Comparison of ENCODE assay signal across 8 cellular contexts in genomic region chr12:57940915-57941164, GRCh38. TPM values are rescaled to one million over a fixed set of nuclear protein-coding genes. Genes with fewer than 3 reads are reported as not detected.
DNase-seq lines count a peak whose midpoint lies in the region; ATAC-seq lines count a peak whose summit lies in the region.

No MANE protein-coding gene starts in this region.

- peak; percentile 63 for DNase-seq in NCI-H146 treated with DMSO at 0.1 percent for 48 hours (lab: John Stamatoyannopoulos, UW; ENCODE audit: unreplicated experiment)
- DNase-seq in NCI-H146 (lab: John Stamatoyannopoulos, UW) = no peak
- DNase-seq in activated T-helper 1 cell treated with anti-CD3 and anti-CD28 coated beads, Interleukin-12 subunit alpha, Interleukin-12 subunit beta, Interleukin-2, Interleukin-4 antibody, amounts not matched to agents 30 ng/mL and 10 ng/mL and 1 ng/mL, durations not matched to agents 14 hours and 24 hours and 36 hours (ENCODE audit: low spot score) = no peak
- peak; percentile 17 for DNase-seq in stimulated activated naive CD8-positive, alpha-beta T cell treated with anti-CD3 and anti-CD28 coated beads, Interleukin-15, Interleukin-2, amounts not matched to agents 100 U/mL and 50 U/mL, for 24 hours
- no peak for DNase-seq in DMS153 treated with DMSO at 0.1 percent for 48 hours (lab: John Stamatoyannopoulos, UW; ENCODE audit: unreplicated experiment)
- no peak for DNase-seq in occipital lobe (lab: John Stamatoyannopoulos, UW)

- peak overlapping the region; percentile 95 for H3K27ac Mint-ChIP-seq in activated T-helper 1 cell treated with anti-CD3 and anti-CD28 coated beads, Interleukin-12 subunit alpha, Interleukin-12 subunit beta, Interleukin-2, Interleukin-4 antibody, amounts not matched to agents 30 ng/mL and 10 ng/mL and 1 ng/mL, durations not matched to agents 14 hours and 24 hours and 36 hours

- intact Hi-C loops in activated T-helper 1 cell treated with anti-CD3 and anti-CD28 coated beads, Interleukin-12 subunit alpha, Interleukin-12 subunit beta, Interleukin-2, Interleukin-4 antibody, amounts not matched to agents 30 ng/mL and 10 ng/mL and 1 ng/mL, durations not matched to agents 14 hours and 24 hours and 36 hours (cut with micrococcal nuclease) = loop anchor here (1.0 to 10.0 kb wide), 7 partner anchors 42 to 1654 kb away; partner anchors contain the start of genes EEF1AKMT3, MBD6, METTL1 and NAB2

- H3K9me3 ChIP-seq in iPS-15b (ENCODE audit: control insufficient read depth, insufficient read depth, low read length) = no peaks in the 10 kb centered on the region

- no peak overlapping the region for H3K9ac ChIP-seq in iPS-15b (ENCODE audit: low read depth, low read length)

- no peak for ATAC-seq in stimulated activated naive CD8-positive, alpha-beta T cell treated with anti-CD3 and anti-CD28 coated beads, Interleukin-15, Interleukin-2, amounts not matched to agents 100 U/mL and 50 U/mL, for 24 hours
- ATAC-seq in HG03469 (IDR thresholded peaks at IDR 0.05; ENCODE audit: unreplicated experiment) = no peak

- no peaks in the 10 kb centered on the region for H3K27me3 ChIP-seq in iPS-15b (ENCODE audit: control insufficient read depth, insufficient read depth, low read length)

- peaks cover 51% of the 10 kb centered on the region for H3K4me1 Mint-ChIP-seq in activated T-helper 1 cell treated with anti-CD3 and anti-CD28 coated beads, Interleukin-12 subunit alpha, Interleukin-12 subunit beta, Interleukin-2, Interleukin-4 antibody, amounts not matched to agents 30 ng/mL and 10 ng/mL and 1 ng/mL, durations not matched to agents 14 hours and 24 hours and 36 hours (ENCODE audit: low read depth)

- H3K27me3 Mint-ChIP-seq in activated T-helper 1 cell treated with anti-CD3 and anti-CD28 coated beads, Interleukin-12 subunit alpha, Interleukin-12 subunit beta, Interleukin-2, Interleukin-4 antibody, amounts not matched to agents 30 ng/mL and 10 ng/mL and 1 ng/mL, durations not matched to agents 14 hours and 24 hours and 36 hours (ENCODE audit: insufficient read depth) = no peaks in the 10 kb centered on the region

- peak overlapping the region; percentile 89 for H3K4me3 Mint-ChIP-seq in activated T-helper 1 cell treated with anti-CD3 and anti-CD28 coated beads, Interleukin-12 subunit alpha, Interleukin-12 subunit beta, Interleukin-2, Interleukin-4 antibody, amounts not matched to agents 30 ng/mL and 10 ng/mL and 1 ng/mL, durations not matched to agents 14 hours and 24 hours and 36 hours

- H3K9me3 Mint-ChIP-seq in activated T-helper 1 cell treated with anti-CD3 and anti-CD28 coated beads, Interleukin-12 subunit alpha, Interleukin-12 subunit beta, Interleukin-2, Interleukin-4 antibody, amounts not matched to agents 30 ng/mL and 10 ng/mL and 1 ng/mL, durations not matched to agents 14 hours and 24 hours and 36 hours = no peaks in the 10 kb centered on the region

- peak overlapping the region; percentile 93 for H3K4me3 ChIP-seq in iPS-15b (ENCODE audit: low read depth, low read length)

- peaks cover 1% of the 10 kb centered on the region for H3K36me3 Mint-ChIP-seq in activated T-helper 1 cell treated with anti-CD3 and anti-CD28 coated beads, Interleukin-12 subunit alpha, Interleukin-12 subunit beta, Interleukin-2, Interleukin-4 antibody, amounts not matched to agents 30 ng/mL and 10 ng/mL and 1 ng/mL, durations not matched to agents 14 hours and 24 hours and 36 hours (ENCODE audit: low read depth)

- H3K4me1 ChIP-seq in iPS-15b (ENCODE audit: control insufficient read depth, insufficient read depth, low read length) = no peaks in the 10 kb centered on the region

- H3K36me3 ChIP-seq in iPS-15b (ENCODE audit: control insufficient read depth, insufficient read depth, low read length) = no peaks in the 10 kb centered on the region

RNA-seq across cellular contexts. Expression of gene ATP23, which starts 0.5 kb away (rescaled TPM):
- total RNA-seq in activated T-helper 1 cell treated with anti-CD3 and anti-CD28 coated beads, Interleukin-12 subunit alpha, Interleukin-12 subunit beta, Interleukin-2, Interleukin-4 antibody, amounts not matched to agents 30 ng/mL and 10 ng/mL and 1 ng/mL, durations not matched to agents 14 hours and 24 hours and 36 hours = 7.3 and 8.7 TPM in 2 replicates
- 7.5 TPM for total RNA-seq in occipital lobe

Comparison
In these comparisons a context has a peak if more than half of its experiments do, and no peak if none do; other contexts are left out.
1. DNase-seq: peak in NCI-H146 treated with DMSO at 0.1 percent for 48 hours (single experiment) and stimulated activated naive CD8-positive, alpha-beta T cell treated with anti-CD3 and anti-CD28 coated beads, Interleukin-15, Interleukin-2, amounts not matched to agents 100 U/mL and 50 U/mL, for 24 hours (single experiment); none in NCI-H146 (single experiment), activated T-helper 1 cell treated with anti-CD3 and anti-CD28 coated beads, Interleukin-12 subunit alpha, Interleukin-12 subunit beta, Interleukin-2, Interleukin-4 antibody, amounts not matched to agents 30 ng/mL and 10 ng/mL and 1 ng/mL, durations not matched to agents 14 hours and 24 hours and 36 hours (single experiment), DMS153 treated with DMSO at 0.1 percent for 48 hours (single experiment) and occipital lobe (single experiment).